In genomic region chr10:58993480-58994221, GRCh38 we compare ENCODE assay signal across 1 cellular context.
TF ChIP-seq lines count a peak whose summit lies in the region.

No MANE protein-coding gene starts in this region.

TF ChIP-seq in liver, 16 proteins besides CTCF, POLR2A, EP300 and RAD21 (continued from another document):
- TF ChIP-seq, protein P1, sequence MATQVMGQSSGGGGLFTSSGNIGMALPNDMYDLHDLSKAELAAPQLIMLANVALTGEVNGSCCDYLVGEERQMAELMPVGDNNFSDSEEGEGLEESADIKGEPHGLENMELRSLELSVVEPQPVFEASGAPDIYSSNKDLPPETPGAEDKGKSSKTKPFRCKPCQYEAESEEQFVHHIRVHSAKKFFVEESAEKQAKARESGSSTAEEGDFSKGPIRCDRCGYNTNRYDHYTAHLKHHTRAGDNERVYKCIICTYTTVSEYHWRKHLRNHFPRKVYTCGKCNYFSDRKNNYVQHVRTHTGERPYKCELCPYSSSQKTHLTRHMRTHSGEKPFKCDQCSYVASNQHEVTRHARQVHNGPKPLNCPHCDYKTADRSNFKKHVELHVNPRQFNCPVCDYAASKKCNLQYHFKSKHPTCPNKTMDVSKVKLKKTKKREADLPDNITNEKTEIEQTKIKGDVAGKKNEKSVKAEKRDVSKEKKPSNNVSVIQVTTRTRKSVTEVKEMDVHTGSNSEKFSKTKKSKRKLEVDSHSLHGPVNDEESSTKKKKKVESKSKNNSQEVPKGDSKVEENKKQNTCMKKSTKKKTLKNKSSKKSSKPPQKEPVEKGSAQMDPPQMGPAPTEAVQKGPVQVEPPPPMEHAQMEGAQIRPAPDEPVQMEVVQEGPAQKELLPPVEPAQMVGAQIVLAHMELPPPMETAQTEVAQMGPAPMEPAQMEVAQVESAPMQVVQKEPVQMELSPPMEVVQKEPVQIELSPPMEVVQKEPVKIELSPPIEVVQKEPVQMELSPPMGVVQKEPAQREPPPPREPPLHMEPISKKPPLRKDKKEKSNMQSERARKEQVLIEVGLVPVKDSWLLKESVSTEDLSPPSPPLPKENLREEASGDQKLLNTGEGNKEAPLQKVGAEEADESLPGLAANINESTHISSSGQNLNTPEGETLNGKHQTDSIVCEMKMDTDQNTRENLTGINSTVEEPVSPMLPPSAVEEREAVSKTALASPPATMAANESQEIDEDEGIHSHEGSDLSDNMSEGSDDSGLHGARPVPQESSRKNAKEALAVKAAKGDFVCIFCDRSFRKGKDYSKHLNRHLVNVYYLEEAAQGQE (IDR thresholded peaks at IDR 0.05) = no peak
- TF ChIP-seq EGR1 (IDR thresholded peaks at IDR 0.05; ENCODE audit: low read depth in 2 of 2) = no peak
- TF ChIP-seq TAF1 (conservative IDR thresholded peaks at IDR 0.05) = no peak
- no peak for TF ChIP-seq FOXA1 (IDR thresholded peaks at IDR 0.05)
- TF ChIP-seq ZBTB33 (IDR thresholded peaks at IDR 0.05) = no peak
